ENCODE assay signal across 2 cellular contexts in the genomic region with DNA sequence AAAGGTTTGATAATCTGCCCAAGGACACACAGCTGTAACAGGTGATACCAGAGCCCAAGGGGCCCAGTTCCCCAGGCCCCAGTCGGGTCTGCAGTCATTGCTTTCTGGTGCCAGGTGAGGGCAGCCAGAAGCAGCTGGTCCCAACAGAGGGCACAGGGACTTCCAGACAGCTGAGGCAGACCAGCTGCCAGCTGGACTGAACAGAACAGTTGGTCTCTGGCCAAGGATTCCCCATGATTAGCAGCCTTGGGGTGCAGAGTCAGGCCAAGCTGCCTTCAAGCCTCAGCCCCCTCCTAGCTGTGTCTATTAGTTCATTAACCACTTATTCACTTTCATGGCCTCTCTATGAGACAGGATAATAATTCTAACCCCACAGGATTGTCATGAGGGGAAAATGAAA.
TF ChIP-seq lines count a peak whose summit lies in the region.

No MANE protein-coding gene starts in this region.

TF ChIP-seq in HCT116, 20 proteins besides CTCF, POLR2A, EP300 and RAD21:
- no peak for TF ChIP-seq EGR1 (IDR thresholded peaks at IDR 0.05; ENCODE audit: low read depth)
- TF ChIP-seq POLR2AphosphoS5 (IDR thresholded peaks at IDR 0.05; ENCODE audit: low read depth, low read length), result no peak
- no peak for TF ChIP-seq SP1 (IDR thresholded peaks at IDR 0.05; ENCODE audit: low read depth)
- TF ChIP-seq EZH2 (IDR thresholded peaks at IDR 0.05), result no peak
- TF ChIP-seq YY1 (IDR thresholded peaks at IDR 0.05; ENCODE audit: extremely low read depth, insufficient replicate concordance, low read depth, low read length), result no peak
- no peak for TF ChIP-seq ELF1 (IDR thresholded peaks at IDR 0.05; ENCODE audit: borderline replicate concordance, low read depth)
- no peak for TF ChIP-seq EZH2phosphoT487 (IDR thresholded peaks at IDR 0.05; ENCODE audit: borderline replicate concordance)
- no peak for TF ChIP-seq CBX3 (IDR thresholded peaks at IDR 0.05; ENCODE audit: low read depth)
- TF ChIP-seq ZFX (IDR thresholded peaks at IDR 0.05), result no peak
- TF ChIP-seq REST (IDR thresholded peaks at IDR 0.05; ENCODE audit: low read depth), result no peak
- no peak for TF ChIP-seq SIN3A (IDR thresholded peaks at IDR 0.05; ENCODE audit: low read depth)
- no peak for TF ChIP-seq JUND (IDR thresholded peaks at IDR 0.05)
- no peak for TF ChIP-seq TCF7L2 (IDR thresholded peaks at IDR 0.05; ENCODE audit: borderline replicate concordance, extremely low read depth, insufficient read depth, insufficient read length)
- TF ChIP-seq SRF (IDR thresholded peaks at IDR 0.05; ENCODE audit: low read depth), result no peak
- TF ChIP-seq, protein P1, sequence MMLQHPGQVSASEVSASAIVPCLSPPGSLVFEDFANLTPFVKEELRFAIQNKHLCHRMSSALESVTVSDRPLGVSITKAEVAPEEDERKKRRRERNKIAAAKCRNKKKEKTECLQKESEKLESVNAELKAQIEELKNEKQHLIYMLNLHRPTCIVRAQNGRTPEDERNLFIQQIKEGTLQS (IDR thresholded peaks at IDR 0.05), result no peak
- TF ChIP-seq ZNF274 (IDR thresholded peaks at IDR 0.05; ENCODE audit: low read depth, low read length), result no peak
- no peak for TF ChIP-seq MAX (IDR thresholded peaks at IDR 0.05)
- TF ChIP-seq FOSL1 (IDR thresholded peaks at IDR 0.05; ENCODE audit: low read depth), result no peak
- TF ChIP-seq CEBPB (IDR thresholded peaks at IDR 0.05; ENCODE audit: low read depth), result no peak

TF ChIP-seq in GM12878, 131 proteins besides CTCF, POLR2A, EP300 and RAD21:
- TF ChIP-seq MEF2B (IDR thresholded peaks at IDR 0.05; ENCODE audit: partially characterized antibody, poor library complexity, severe bottlenecking), result no peak
- TF ChIP-seq NBN (IDR thresholded peaks at IDR 0.05), result no peak
- TF ChIP-seq, protein P2, sequence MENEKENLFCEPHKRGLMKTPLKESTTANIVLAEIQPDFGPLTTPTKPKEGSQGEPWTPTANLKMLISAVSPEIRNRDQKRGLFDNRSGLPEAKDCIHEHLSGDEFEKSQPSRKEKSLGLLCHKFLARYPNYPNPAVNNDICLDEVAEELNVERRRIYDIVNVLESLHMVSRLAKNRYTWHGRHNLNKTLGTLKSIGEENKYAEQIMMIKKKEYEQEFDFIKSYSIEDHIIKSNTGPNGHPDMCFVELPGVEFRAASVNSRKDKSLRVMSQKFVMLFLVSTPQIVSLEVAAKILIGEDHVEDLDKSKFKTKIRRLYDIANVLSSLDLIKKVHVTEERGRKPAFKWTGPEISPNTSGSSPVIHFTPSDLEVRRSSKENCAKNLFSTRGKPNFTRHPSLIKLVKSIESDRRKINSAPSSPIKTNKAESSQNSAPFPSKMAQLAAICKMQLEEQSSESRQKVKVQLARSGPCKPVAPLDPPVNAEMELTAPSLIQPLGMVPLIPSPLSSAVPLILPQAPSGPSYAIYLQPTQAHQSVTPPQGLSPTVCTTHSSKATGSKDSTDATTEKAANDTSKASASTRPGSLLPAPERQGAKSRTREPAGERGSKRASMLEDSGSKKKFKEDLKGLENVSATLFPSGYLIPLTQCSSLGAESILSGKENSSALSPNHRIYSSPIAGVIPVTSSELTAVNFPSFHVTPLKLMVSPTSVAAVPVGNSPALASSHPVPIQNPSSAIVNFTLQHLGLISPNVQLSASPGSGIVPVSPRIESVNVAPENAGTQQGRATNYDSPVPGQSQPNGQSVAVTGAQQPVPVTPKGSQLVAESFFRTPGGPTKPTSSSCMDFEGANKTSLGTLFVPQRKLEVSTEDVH (IDR thresholded peaks at IDR 0.05; ENCODE audit: low read depth, partially characterized antibody), result no peak
- TF ChIP-seq ZNF207 (IDR thresholded peaks at IDR 0.05; ENCODE audit: borderline replicate concordance), result no peak
- no peak for TF ChIP-seq BMI1 (IDR thresholded peaks at IDR 0.05; ENCODE audit: borderline replicate concordance)
- no peak for TF ChIP-seq SIN3A (IDR thresholded peaks at IDR 0.05; ENCODE audit: low read depth, low read length)
- no peak for TF ChIP-seq ZZZ3 (IDR thresholded peaks at IDR 0.05; ENCODE audit: control insufficient read depth, insufficient read length, low read depth)
- no peak for TF ChIP-seq ZSCAN29 (IDR thresholded peaks at IDR 0.05)
- no peak for TF ChIP-seq NKRF (conservative IDR thresholded peaks at IDR 0.05)
- no peak for TF ChIP-seq SMAD5 (IDR thresholded peaks at IDR 0.05; ENCODE audit: low read depth)
- TF ChIP-seq SP1 (IDR thresholded peaks at IDR 0.05; ENCODE audit: low read depth, low read length), result no peak
- TF ChIP-seq, protein P3, sequence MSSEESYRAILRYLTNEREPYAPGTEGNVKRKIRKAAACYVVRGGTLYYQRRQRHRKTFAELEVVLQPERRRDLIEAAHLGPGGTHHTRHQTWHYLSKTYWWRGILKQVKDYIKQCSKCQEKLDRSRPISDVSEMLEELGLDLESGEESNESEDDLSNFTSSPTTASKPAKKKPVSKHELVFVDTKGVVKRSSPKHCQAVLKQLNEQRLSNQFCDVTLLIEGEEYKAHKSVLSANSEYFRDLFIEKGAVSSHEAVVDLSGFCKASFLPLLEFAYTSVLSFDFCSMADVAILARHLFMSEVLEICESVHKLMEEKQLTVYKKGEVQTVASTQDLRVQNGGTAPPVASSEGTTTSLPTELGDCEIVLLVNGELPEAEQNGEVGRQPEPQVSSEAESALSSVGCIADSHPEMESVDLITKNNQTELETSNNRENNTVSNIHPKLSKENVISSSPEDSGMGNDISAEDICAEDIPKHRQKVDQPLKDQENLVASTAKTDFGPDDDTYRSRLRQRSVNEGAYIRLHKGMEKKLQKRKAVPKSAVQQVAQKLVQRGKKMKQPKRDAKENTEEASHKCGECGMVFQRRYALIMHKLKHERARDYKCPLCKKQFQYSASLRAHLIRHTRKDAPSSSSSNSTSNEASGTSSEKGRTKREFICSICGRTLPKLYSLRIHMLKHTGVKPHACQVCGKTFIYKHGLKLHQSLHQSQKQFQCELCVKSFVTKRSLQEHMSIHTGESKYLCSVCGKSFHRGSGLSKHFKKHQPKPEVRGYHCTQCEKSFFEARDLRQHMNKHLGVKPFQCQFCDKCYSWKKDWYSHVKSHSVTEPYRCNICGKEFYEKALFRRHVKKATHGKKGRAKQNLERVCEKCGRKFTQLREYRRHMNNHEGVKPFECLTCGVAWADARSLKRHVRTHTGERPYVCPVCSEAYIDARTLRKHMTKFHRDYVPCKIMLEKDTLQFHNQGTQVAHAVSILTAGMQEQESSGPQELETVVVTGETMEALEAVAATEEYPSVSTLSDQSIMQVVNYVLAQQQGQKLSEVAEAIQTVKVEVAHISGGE (CRISPR knock-in tag; IDR thresholded peaks at IDR 0.05), result no peak
- no peak for TF ChIP-seq ZNF24 (IDR thresholded peaks at IDR 0.05)
- no peak for TF ChIP-seq CHD1 (IDR thresholded peaks at IDR 0.05; ENCODE audit: low read depth, low read length)
- no peak for TF ChIP-seq KDM1A (IDR thresholded peaks at IDR 0.05; ENCODE audit: borderline replicate concordance)
- no peak for TF ChIP-seq NFXL1 (IDR thresholded peaks at IDR 0.05; ENCODE audit: borderline replicate concordance)
- no peak for TF ChIP-seq DPF2 (IDR thresholded peaks at IDR 0.05)
- TF ChIP-seq FOS (IDR thresholded peaks at IDR 0.05; ENCODE audit: borderline replicate concordance, extremely low read depth, insufficient read length), result no peak
- TF ChIP-seq POU2F2 (IDR thresholded peaks at IDR 0.05; ENCODE audit: borderline replicate concordance, low read depth, low read length), result no peak
- no peak for TF ChIP-seq POLR2AphosphoS2 (IDR thresholded peaks at IDR 0.05; ENCODE audit: low read depth, low read length)
